ENCODE assay signal across 19 cellular contexts in the genomic region with DNA sequence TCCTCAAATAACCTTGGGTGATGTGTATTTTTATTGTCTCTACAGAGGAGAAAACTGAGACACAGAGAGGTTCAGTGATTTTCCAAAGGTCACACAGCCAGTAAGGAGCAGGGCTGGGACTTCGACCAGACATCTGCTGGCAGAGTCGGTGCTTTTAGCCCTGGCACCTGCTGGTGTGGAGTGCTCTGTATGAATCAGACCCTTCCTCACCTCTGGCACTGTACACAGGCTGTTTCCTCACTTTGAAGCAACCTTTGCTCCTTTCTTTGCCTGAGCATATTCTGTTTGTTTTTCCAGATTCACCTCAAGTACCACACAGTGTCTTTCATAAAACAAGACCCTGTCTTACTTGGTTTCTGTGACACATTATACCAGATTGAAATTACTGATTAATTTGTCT.
DNase-seq lines count a peak whose midpoint lies in the region; ATAC-seq, FAIRE-seq and TF ChIP-seq lines count a peak whose summit lies in the region.
"Had no signal": no experiment of that assay in that cellular context is flagged by ENCODE, and none has a peak within 500 bp of the region (broad histone marks: within the 10 kb centered on the region; RNA-seq: fewer than 3 reads in every experiment).

No MANE protein-coding gene starts in this region.

- BruUV-seq in K562 (replicated peaks; lab: Mats Ljungman, UMichigan): no TSS peak
- no TSS peak for BruUV-seq in HepG2 (replicated peaks; lab: Mats Ljungman, UMichigan)

- no peak for TF ChIP-seq POLR2A in K562 (conservative IDR thresholded peaks at IDR 0.05)
- TF ChIP-seq POLR2A in HepG2 (IDR thresholded peaks at IDR 0.05; ENCODE audit: insufficient read depth in 1 of 2, low read depth in 2 of 2, low read length in 2 of 2): no peak

- H2AFZ ChIP-seq in K562 (ENCODE audit: low read depth, low read length) (no peak overlapping the region), HepG2 (ENCODE audit: low read length) (no peak overlapping the region)

- H3K9me3 ChIP-seq in K562 (replicated peaks; ENCODE audit: control insufficient read depth, insufficient read depth, low read depth, low read length) (no peaks in the 10 kb centered on the region), HepG2 (ENCODE audit: low read length) (no peaks in the 10 kb centered on the region), small intestine (ENCODE audit: control insufficient read depth, low read depth) (no peaks in the 10 kb centered on the region), tibial artery (no peaks in the 10 kb centered on the region)
- H3K9me3 ChIP-seq: A549, BE2C had no signal

- no peak overlapping the region for H3K4me3 ChIP-seq in K562
- no peak overlapping the region for H3K4me3 ChIP-seq in HepG2 (replicated peaks in 1 of 3; ENCODE audit: insufficient read depth in 1 of 3, low read depth in 2 of 3, low read length in 3 of 3)
- no peak overlapping the region for H3K4me3 ChIP-seq in small intestine (ENCODE audit: low read depth in 1 of 2, low read length in 2 of 2)
- H3K4me3 ChIP-seq in tibial artery: no peak overlapping the region
- H3K4me3 ChIP-seq: A549 had no signal

- H3K79me2 ChIP-seq in K562 (ENCODE audit: control insufficient read depth, insufficient read depth, low read length) (no peaks in the 10 kb centered on the region), HepG2 (ENCODE audit: insufficient read depth, low read length) (no peaks in the 10 kb centered on the region)

- DNase-seq in DMS53 (lab: John Stamatoyannopoulos, UW) (peak; percentile 63), K562 (ENCODE audit: extremely low read depth in 1 of 4, low spot score in 3 of 4) (no peak), HepG2 (ENCODE audit: low spot score) (peak; percentile 70), small intestine (peak; percentile 80), OCI-M2 (lab: John Stamatoyannopoulos, UW; ENCODE audit: unreplicated experiment) (no peak), tibial artery (no peak)
- DNase-seq in stimulated activated CD4-positive, alpha-beta T cell treated with anti-CD3 and anti-CD28 coated beads, Interleukin-4, amount 100 ng/mL, for 1 hour: no peak
- DNase-seq: BE2C; CD8-positive, alpha-beta T cell; DMS 273 treated with DMSO at 0.1 percent for 48 hours; DMS79 treated with DMSO at 0.1 percent for 48 hours; EL; GOT3; H9 had no signal

- intact Hi-C loops in K562 (cut with micrococcal nuclease): no loop called here
- intact Hi-C loops in HepG2 (cut with micrococcal nuclease; ENCODE audit: unreplicated experiment): loop anchor here (2.0 to 5.0 kb wide), 4 partner anchors 58 to 663 kb away; no protein-coding TSS in a partner anchor
- intact Hi-C loops in tibial artery (cut with DNase I; ENCODE audit: low total_unique reads): loop anchor here (10.0 kb wide), 1 partner anchor 566 kb away; no protein-coding TSS in a partner anchor

- 0% methylated on average over 2 of the region's 2 CpGs for WGBS in K562 (ENCODE audit: insufficient coverage, low coverage, missing lambda C conversion rate)
- 6% methylated on average over 2 of the region's 2 CpGs for WGBS in HepG2 (ENCODE audit: low lambda C conversion rate)
- WGBS in small intestine, 3 donors: 16 to 51% (median 40%) methylated on average over 2 of the region's 2 CpGs

- no peaks in the 10 kb centered on the region for H3K36me3 ChIP-seq in K562 (ENCODE audit: control insufficient read depth, insufficient read depth, low read length)
- H3K36me3 ChIP-seq in HepG2 (replicated peaks in 1 of 2; ENCODE audit: control insufficient read depth in 1 of 2, insufficient read depth in 2 of 2, low read length in 2 of 2): no peaks in the 10 kb centered on the region
- no peaks in the 10 kb centered on the region for H3K36me3 ChIP-seq in small intestine (ENCODE audit: control insufficient read depth in 2 of 2, insufficient read depth in 2 of 2, low read length in 2 of 2)
- H3K36me3 ChIP-seq in tibial artery: no peaks in the 10 kb centered on the region
- H3K36me3 ChIP-seq: BE2C had no signal

- no peak for TF ChIP-seq CTCF in K562 (IDR thresholded peaks at IDR 0.05 in 2 of 3, conservative IDR thresholded peaks at IDR 0.05 in 1 of 3; ENCODE audit: insufficient read depth in 2 of 3, low read depth in 1 of 3, low read length in 3 of 3)
- no peak; the same call in 1 of the 2 replicates for TF ChIP-seq CTCF in HepG2 (CRISPR knock-in tag; IDR thresholded peaks at IDR 0.05)
- TF ChIP-seq CTCF in tibial artery (IDR thresholded peaks at IDR 0.05): no peak

- CTCF ChIA-PET in K562 (lab: Yijun Ruan, JAX; ENCODE audit: low intra/inter-chr PET ratio) (no interaction called here), HepG2 (lab: Yijun Ruan, JAX; ENCODE audit: low intra/inter-chr PET ratio, low total read pairs) (interaction anchor here (2.2 kb wide), 1 partner anchor 584 kb away, joined by 17 read pairs; no protein-coding TSS in a partner anchor)

- POLR2A ChIA-PET in K562 (lab: Yijun Ruan, JAX) (no interaction called here), HepG2 (lab: Yijun Ruan, JAX) (interaction anchor here (1.4 to 1.6 kb wide), 3 partner anchors 572 to 946 kb away, joined by 4 to 10 read pairs (median 9); no protein-coding TSS in a partner anchor)

- FAIRE-seq in K562 (lab: Jason Lieb, UNC): no peak
- no peak for FAIRE-seq in HepG2 (lab: Jason Lieb, UNC)
- FAIRE-seq in small intestine (lab: Jason Lieb, UNC): no peak
- FAIRE-seq: A549, G401.6, GM12891 had no signal

- H3K4me2 ChIP-seq in K562 (ENCODE audit: insufficient read depth, low read length) (no peak overlapping the region), HepG2 (ENCODE audit: low read depth, low read length) (peak overlapping the region; percentile 26)
- H3K4me2 ChIP-seq: A549 had no signal

- in situ Hi-C loops in K562 (cut with MboI): no loop called here
- in situ Hi-C loops in HepG2 (cut with HindIII; ENCODE audit: extremely low pct_ligation_motif_present, low pct_unique_long_range_greater_than_20kb): loop anchor here (5.0 to 25.0 kb wide), 2 partner anchors 573 to 788 kb away; a partner anchor contains a TSS

- H3K9ac ChIP-seq in K562 (ENCODE audit: insufficient read depth in 1 of 2, low read depth in 2 of 2, low read length in 2 of 2): no peak overlapping the region
- H3K9ac ChIP-seq in HepG2 (ENCODE audit: insufficient read depth, low read depth, low read length): no peak overlapping the region

- TF ChIP-seq EP300 in K562 (IDR thresholded peaks at IDR 0.05; ENCODE audit: low read length) (no peak), HepG2 (IDR thresholded peaks at IDR 0.05; ENCODE audit: low read depth in 2 of 2, low read length in 2 of 2) (no peak; a peak in 1 of 4 replicates), HepG2 (CRISPR knock-in tag; IDR thresholded peaks at IDR 0.05; ENCODE audit: borderline replicate concordance) (no peak)

- H4K20me1 ChIP-seq in K562 (replicated peaks; ENCODE audit: control insufficient read depth, insufficient read depth, low read length) (no peaks in the 10 kb centered on the region), HepG2 (ENCODE audit: insufficient read depth, low read length) (no peaks in the 10 kb centered on the region)

- H3K27me3 ChIP-seq in K562 (ENCODE audit: control insufficient read depth in 2 of 2, insufficient read depth in 2 of 2, low read length in 2 of 2): no peaks in the 10 kb centered on the region
- no peaks in the 10 kb centered on the region for H3K27me3 ChIP-seq in HepG2 (ENCODE audit: control insufficient read depth in 1 of 2, insufficient read depth in 2 of 2, low read length in 2 of 2)
- H3K27me3 ChIP-seq in small intestine (ENCODE audit: control insufficient read depth in 2 of 2, insufficient read depth in 2 of 2, low read length in 2 of 2): no peaks in the 10 kb centered on the region
- no peaks in the 10 kb centered on the region for H3K27me3 ChIP-seq in tibial artery
- H3K27me3 ChIP-seq: BE2C had no signal

- TF ChIP-seq RAD21 in K562 (CRISPR knock-in tag; conservative IDR thresholded peaks at IDR 0.05 in 1 of 2, IDR thresholded peaks at IDR 0.05 in 1 of 2) (no peak), HepG2 (CRISPR knock-in tag; IDR thresholded peaks at IDR 0.05) (no peak)

- no peaks in the 10 kb centered on the region for H3K9me1 ChIP-seq in K562 (ENCODE audit: control insufficient read depth, insufficient read depth, low read length)

- ATAC-seq in K562: no peak
- ATAC-seq in HepG2: peak; percentile 87
- ATAC-seq in GM21381 (IDR thresholded peaks at IDR 0.05; ENCODE audit: unreplicated experiment): no peak
- ATAC-seq: CD8-positive, alpha-beta T cell had no signal

- H3K27ac ChIP-seq in K562 (ENCODE audit: extremely low read depth, low read depth, low read length) (no peak overlapping the region), HepG2 (ENCODE audit: extremely low read length, insufficient read depth, low read length) (peak overlapping the region; percentile 15), small intestine (ENCODE audit: low read depth in 1 of 2, low read length in 1 of 2) (no peak overlapping the region), tibial artery (no peak overlapping the region)
- H3K27ac ChIP-seq: A549, C4-2B had no signal

- H3K4me1 ChIP-seq in K562 (replicated peaks in 1 of 2; ENCODE audit: control insufficient read depth in 2 of 2, insufficient read depth in 2 of 2, low read length in 2 of 2): no peaks in the 10 kb centered on the region
- peaks cover 39% of the 10 kb centered on the region for H3K4me1 ChIP-seq in HepG2 (ENCODE audit: insufficient read depth, low read length)
- peaks cover 0 to 8% of the 10 kb centered on the region in 2 donors for H3K4me1 ChIP-seq in small intestine (ENCODE audit: control insufficient read depth in 2 of 2, insufficient read depth in 1 of 2, low read depth in 1 of 2, low read length in 1 of 2)
- H3K4me1 ChIP-seq in tibial artery: no peaks in the 10 kb centered on the region
- H3K4me1 ChIP-seq: A549, BE2C had no signal

TF ChIP-seq in K562, 482 proteins besides CTCF, POLR2A, EP300 and RAD21:
- TF ChIP-seq RBM25 (IDR thresholded peaks at IDR 0.05; ENCODE audit: low read depth, low read length, severe bottlenecking): peak; percentile 36
- no peak for TF ChIP-seq ZNF175 (CRISPR knock-in tag; IDR thresholded peaks at IDR 0.05; ENCODE audit: low read depth)
- no peak for TF ChIP-seq CBX1 (IDR thresholded peaks at IDR 0.05; ENCODE audit: low read depth)

TF ChIP-seq in HepG2, 621 proteins besides CTCF, POLR2A, EP300 and RAD21 (continues in another document):
- TF ChIP-seq PTBP1 (IDR thresholded peaks at IDR 0.05; ENCODE audit: low read depth, low read length, poor library complexity, severe bottlenecking): no peak
- TF ChIP-seq MATR3 (CRISPR knock-in tag; IDR thresholded peaks at IDR 0.05): no peak
- TF ChIP-seq ZNF790 (CRISPR knock-in tag; IDR thresholded peaks at IDR 0.05; ENCODE audit: borderline replicate concordance): no peak
- TF ChIP-seq NR1H2 (CRISPR knock-in tag; IDR thresholded peaks at IDR 0.05; ENCODE audit: borderline replicate concordance, low read depth): no peak
- TF ChIP-seq KDM1A (CRISPR knock-in tag; IDR thresholded peaks at IDR 0.05): peak; percentile 95
- no peak for TF ChIP-seq AGO1 (IDR thresholded peaks at IDR 0.05; ENCODE audit: low read depth, low read length, poor library complexity, severe bottlenecking)
- TF ChIP-seq ADNP (CRISPR knock-in tag; IDR thresholded peaks at IDR 0.05): 0 out of 2 replicates have a peak, but pooled peaks have one; percentile 71
- no peak for TF ChIP-seq XBP1 (CRISPR knock-in tag; IDR thresholded peaks at IDR 0.05)

Comparison
In these comparisons a context has a peak if more than half of its experiments do, and no peak if none do; other contexts are left out.
1. DNase-seq: peak in DMS53 (single experiment), HepG2 (single experiment) and small intestine (single experiment); none in K562 (0 of 4), OCI-M2 (single experiment), tibial artery (0 of 2) and stimulated activated CD4-positive, alpha-beta T cell treated with anti-CD3 and anti-CD28 coated beads, Interleukin-4, amount 100 ng/mL, for 1 hour (single experiment).